17 cellular contexts compared by ENCODE assay signal in the genomic region with DNA sequence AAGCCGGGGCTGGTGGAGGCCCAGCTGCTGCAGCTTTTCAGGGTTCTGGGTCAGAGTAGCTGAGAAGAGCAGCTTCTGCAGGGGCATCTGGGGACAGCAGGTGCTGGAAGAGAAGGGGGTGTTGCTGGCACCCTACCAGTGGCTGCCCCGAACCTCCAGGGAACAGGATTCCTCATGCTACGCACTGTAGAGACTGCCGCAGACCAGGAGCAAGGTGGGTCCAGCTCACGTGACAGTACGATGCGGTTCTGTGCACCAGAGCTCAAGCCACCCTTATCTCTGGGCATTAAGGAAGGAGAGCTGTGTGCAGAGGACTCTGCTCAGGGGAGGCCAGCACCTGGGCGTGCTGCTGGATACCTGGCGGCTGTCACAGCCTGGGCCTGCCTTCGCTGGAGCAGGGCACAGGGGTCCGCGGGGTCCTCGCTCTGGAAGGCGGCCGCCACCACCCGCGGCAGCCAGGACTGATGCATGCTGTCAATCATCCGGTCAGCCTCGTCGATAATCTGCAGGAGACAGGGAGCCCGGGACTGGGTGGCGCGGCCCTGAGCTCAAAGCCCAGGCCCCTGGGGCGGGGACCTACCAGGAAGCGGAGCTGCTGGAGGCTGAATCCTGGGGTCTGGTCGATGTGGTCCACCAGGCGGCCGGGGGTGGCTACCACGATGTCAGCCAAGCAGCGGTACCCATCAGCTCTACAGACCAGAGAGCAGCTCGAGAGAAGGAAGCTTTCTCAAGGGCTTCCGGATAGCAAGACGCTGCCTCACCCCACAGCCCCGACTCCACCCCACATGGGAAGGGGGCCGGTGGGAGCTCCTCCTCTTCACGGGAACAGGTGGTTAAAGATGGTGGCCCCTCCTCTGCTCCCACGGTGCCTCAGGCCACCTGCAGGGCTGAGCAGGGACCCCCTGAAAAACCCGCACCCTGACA.
"Had no signal": no experiment of that assay in that cellular context is flagged by ENCODE, and none has a peak within 500 bp of the region (broad histone marks: within the 10 kb centered on the region; RNA-seq: fewer than 3 reads in every experiment).

No MANE protein-coding gene starts in this region.

- DNase-seq: activated CD4-positive, alpha-beta T cell treated with anti-CD3 and anti-CD28 coated beads for 36 hours; activated CD8-positive, alpha-beta memory T cell treated with anti-CD3 and anti-CD28 coated beads, Interleukin-2, amount 50 U/mL, for 4 hours; activated CD8-positive, alpha-beta T cell treated with anti-CD3 and anti-CD28 coated beads, Interleukin-2, amount 10 ng/mL, durations not matched to agents 7 days and 5 days; activated gamma-delta T cell treated with Interleukin-2 at 50 U/mL for 16 hours; activated T-cell treated with anti-CD3 and anti-CD28 coated beads, Interleukin-2, amount 50 U/mL, for 48 hours; amygdala; left cardiac atrium; mesenchymal stem cell; naive thymus-derived CD4-positive, alpha-beta T cell; stimulated activated naive B cell treated with anti-CD40 and anti-IgM and Interleukin-4, amounts not matched to agents 10 μg/mL and 1 μg/mL and 100 μg/mL, for 72 hours; T-helper 2 cell had no signal

- H3K27me3 ChIP-seq: body of pancreas, dorsolateral prefrontal cortex, hepatocyte had no signal

- H3K27me3 Mint-ChIP-seq: activated CD4-positive, alpha-beta T cell treated with anti-CD3 and anti-CD28 coated beads for 36 hours; activated naive CD8-positive, alpha-beta T cell had no signal

- H3K27ac ChIP-seq: body of pancreas, dorsolateral prefrontal cortex, hepatocyte, neutrophil, parathyroid adenoma had no signal

- ATAC-seq: activated CD4-positive, alpha-beta T cell treated with anti-CD3 and anti-CD28 coated beads for 36 hours; activated CD8-positive, alpha-beta T cell treated with anti-CD3 and anti-CD28 coated beads, Interleukin-2, amount 10 ng/mL, durations not matched to agents 7 days and 5 days; body of pancreas; left cardiac atrium; naive thymus-derived CD4-positive, alpha-beta T cell; stimulated activated naive B cell treated with anti-CD40 and anti-IgM and Interleukin-4, amounts not matched to agents 10 μg/mL and 1 μg/mL and 100 μg/mL, for 72 hours had no signal

- H3K9me3 Mint-ChIP-seq: stimulated activated naive B cell treated with anti-CD40 and anti-IgM and Interleukin-4, amounts not matched to agents 10 μg/mL and 1 μg/mL and 100 μg/mL, for 72 hours had no signal

- H2AFZ ChIP-seq: hepatocyte, parathyroid adenoma had no signal

- H3K4me3 ChIP-seq: body of pancreas, hepatocyte had no signal

- H3K9me3 ChIP-seq: body of pancreas, neutrophil had no signal

- H3K9ac ChIP-seq: parathyroid adenoma had no signal

- H3K27ac Mint-ChIP-seq: activated CD4-positive, alpha-beta T cell treated with anti-CD3 and anti-CD28 coated beads for 36 hours; activated naive CD8-positive, alpha-beta T cell had no signal

- H3K4me2 ChIP-seq: hepatocyte had no signal
